3 cellular contexts compared by ENCODE assay signal in the genomic region with DNA sequence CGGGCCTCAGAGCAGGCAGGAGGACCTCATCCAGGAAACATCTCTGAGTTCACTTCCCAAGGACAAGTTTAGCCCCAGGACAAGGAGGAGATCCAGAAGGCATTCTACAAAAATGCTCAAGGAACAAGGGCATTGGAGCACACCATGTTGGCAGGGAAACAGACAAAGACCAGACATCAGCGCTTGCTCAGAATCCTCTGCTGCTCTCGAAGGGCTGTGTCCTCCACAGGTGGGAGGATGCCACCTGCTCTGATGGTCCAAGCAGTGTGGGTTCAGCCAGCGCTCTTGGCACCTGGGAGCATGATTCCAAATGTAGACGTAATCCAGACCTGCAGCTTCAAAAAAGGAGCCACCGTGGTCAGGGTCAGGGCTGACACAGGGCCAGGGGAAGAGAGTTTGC.
"Had no signal": no experiment of that assay in that cellular context is flagged by ENCODE, and none has a peak within 500 bp of the region (broad histone marks: within the 10 kb centered on the region; RNA-seq: fewer than 3 reads in every experiment).

No MANE protein-coding gene starts in this region.

- DNase-seq: H9, HCEC 1CT, IMR-90 had no signal
